Comparison of ENCODE assay signal across 1 cellular context in genomic region chr3:12484198-12484982, GRCh38.
TF ChIP-seq lines count a peak whose summit lies in the region.

TSEN2 (plus strand) TSS chr3:12484480; CDS start chr3:12489801, 5,321 bp downstream.

TF ChIP-seq in GM12878, 131 proteins besides CTCF, POLR2A, EP300 and RAD21 (continued from another document and continues in another):
- TF ChIP-seq, protein P1, sequence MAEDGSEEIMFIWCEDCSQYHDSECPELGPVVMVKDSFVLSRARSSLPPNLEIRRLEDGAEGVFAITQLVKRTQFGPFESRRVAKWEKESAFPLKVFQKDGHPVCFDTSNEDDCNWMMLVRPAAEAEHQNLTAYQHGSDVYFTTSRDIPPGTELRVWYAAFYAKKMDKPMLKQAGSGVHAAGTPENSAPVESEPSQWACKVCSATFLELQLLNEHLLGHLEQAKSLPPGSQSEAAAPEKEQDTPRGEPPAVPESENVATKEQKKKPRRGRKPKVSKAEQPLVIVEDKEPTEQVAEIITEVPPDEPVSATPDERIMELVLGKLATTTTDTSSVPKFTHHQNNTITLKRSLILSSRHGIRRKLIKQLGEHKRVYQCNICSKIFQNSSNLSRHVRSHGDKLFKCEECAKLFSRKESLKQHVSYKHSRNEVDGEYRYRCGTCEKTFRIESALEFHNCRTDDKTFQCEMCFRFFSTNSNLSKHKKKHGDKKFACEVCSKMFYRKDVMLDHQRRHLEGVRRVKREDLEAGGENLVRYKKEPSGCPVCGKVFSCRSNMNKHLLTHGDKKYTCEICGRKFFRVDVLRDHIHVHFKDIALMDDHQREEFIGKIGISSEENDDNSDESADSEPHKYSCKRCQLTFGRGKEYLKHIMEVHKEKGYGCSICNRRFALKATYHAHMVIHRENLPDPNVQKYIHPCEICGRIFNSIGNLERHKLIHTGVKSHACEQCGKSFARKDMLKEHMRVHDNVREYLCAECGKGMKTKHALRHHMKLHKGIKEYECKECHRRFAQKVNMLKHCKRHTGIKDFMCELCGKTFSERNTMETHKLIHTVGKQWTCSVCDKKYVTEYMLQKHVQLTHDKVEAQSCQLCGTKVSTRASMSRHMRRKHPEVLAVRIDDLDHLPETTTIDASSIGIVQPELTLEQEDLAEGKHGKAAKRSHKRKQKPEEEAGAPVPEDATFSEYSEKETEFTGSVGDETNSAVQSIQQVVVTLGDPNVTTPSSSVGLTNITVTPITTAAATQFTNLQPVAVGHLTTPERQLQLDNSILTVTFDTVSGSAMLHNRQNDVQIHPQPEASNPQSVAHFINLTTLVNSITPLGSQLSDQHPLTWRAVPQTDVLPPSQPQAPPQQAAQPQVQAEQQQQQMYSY (CRISPR knock-in tag; IDR thresholded peaks at IDR 0.05), result no peak
- no peak for TF ChIP-seq CBX3 (IDR thresholded peaks at IDR 0.05; ENCODE audit: borderline replicate concordance, low read depth)
- TF ChIP-seq TARDBP (IDR thresholded peaks at IDR 0.05; ENCODE audit: borderline replicate concordance), result 0 out of 2 replicates have a peak, but pooled peaks have one; percentile 51
- TF ChIP-seq TAF1 (IDR thresholded peaks at IDR 0.05; ENCODE audit: borderline replicate concordance, low read depth, low read length), result peak; percentile 74; the same call in 1 of the 2 replicates
- peak; percentile 76 for TF ChIP-seq SIN3A (IDR thresholded peaks at IDR 0.05; ENCODE audit: low read depth, low read length)
- TF ChIP-seq ATF7 (IDR thresholded peaks at IDR 0.05; ENCODE audit: low read depth), result no peak
- TF ChIP-seq ZNF622 (IDR thresholded peaks at IDR 0.05), result no peak
- no peak for TF ChIP-seq CHD4 (IDR thresholded peaks at IDR 0.05)
- TF ChIP-seq ZNF217 (IDR thresholded peaks at IDR 0.05), result no peak
- TF ChIP-seq DPF2 (IDR thresholded peaks at IDR 0.05), result no peak
- TF ChIP-seq MAX (IDR thresholded peaks at IDR 0.05; ENCODE audit: low read depth, low read length), result peak; percentile 24; the same call in 1 of the 2 replicates
- no peak for TF ChIP-seq MYB (IDR thresholded peaks at IDR 0.05; ENCODE audit: borderline replicate concordance, low read depth, low read length)
- no peak; the same call in 1 of the 2 replicates for TF ChIP-seq ZBTB40 (IDR thresholded peaks at IDR 0.05; ENCODE audit: borderline replicate concordance)
- TF ChIP-seq CHD2 (IDR thresholded peaks at IDR 0.05; ENCODE audit: borderline replicate concordance, low read depth, low read length), result peak; percentile 57; the same call in 1 of the 2 replicates
- peak; percentile 89; the same call in 1 of the 2 replicates for TF ChIP-seq RAD51 (IDR thresholded peaks at IDR 0.05)
- TF ChIP-seq, protein P2, sequence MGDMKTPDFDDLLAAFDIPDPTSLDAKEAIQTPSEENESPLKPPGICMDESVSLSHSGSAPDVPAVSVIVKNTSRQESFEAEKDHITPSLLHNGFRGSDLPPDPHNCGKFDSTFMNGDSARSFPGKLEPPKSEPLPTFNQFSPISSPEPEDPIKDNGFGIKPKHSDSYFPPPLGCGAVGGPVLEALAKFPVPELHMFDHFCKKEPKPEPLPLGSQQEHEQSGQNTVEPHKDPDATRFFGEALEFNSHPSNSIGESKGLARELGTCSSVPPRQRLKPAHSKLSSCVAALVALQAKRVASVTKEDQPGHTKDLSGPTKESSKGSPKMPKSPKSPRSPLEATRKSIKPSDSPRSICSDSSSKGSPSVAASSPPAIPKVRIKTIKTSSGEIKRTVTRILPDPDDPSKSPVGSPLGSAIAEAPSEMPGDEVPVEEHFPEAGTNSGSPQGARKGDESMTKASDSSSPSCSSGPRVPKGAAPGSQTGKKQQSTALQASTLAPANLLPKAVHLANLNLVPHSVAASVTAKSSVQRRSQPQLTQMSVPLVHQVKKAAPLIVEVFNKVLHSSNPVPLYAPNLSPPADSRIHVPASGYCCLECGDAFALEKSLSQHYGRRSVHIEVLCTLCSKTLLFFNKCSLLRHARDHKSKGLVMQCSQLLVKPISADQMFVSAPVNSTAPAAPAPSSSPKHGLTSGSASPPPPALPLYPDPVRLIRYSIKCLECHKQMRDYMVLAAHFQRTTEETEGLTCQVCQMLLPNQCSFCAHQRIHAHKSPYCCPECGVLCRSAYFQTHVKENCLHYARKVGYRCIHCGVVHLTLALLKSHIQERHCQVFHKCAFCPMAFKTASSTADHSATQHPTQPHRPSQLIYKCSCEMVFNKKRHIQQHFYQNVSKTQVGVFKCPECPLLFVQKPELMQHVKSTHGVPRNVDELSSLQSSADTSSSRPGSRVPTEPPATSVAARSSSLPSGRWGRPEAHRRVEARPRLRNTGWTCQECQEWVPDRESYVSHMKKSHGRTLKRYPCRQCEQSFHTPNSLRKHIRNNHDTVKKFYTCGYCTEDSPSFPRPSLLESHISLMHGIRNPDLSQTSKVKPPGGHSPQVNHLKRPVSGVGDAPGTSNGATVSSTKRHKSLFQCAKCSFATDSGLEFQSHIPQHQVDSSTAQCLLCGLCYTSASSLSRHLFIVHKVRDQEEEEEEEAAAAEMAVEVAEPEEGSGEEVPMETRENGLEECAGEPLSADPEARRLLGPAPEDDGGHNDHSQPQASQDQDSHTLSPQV (IDR thresholded peaks at IDR 0.05), result no peak
- TF ChIP-seq IKZF2 (IDR thresholded peaks at IDR 0.05), result no peak
- TF ChIP-seq SREBF2 (IDR thresholded peaks at IDR 0.05; ENCODE audit: low read length), result no peak
- TF ChIP-seq YBX1 (IDR thresholded peaks at IDR 0.05), result no peak
- no peak for TF ChIP-seq KDM1A (IDR thresholded peaks at IDR 0.05; ENCODE audit: borderline replicate concordance)
- TF ChIP-seq EZH2 (IDR thresholded peaks at IDR 0.05; ENCODE audit: borderline replicate concordance, control insufficient read depth, low read depth, low read length), result no peak
- TF ChIP-seq RB1 (IDR thresholded peaks at IDR 0.05; ENCODE audit: borderline replicate concordance), result no peak
- TF ChIP-seq ZBTB33 (IDR thresholded peaks at IDR 0.05), result no peak
- TF ChIP-seq NFYA (IDR thresholded peaks at IDR 0.05; ENCODE audit: borderline replicate concordance, low read depth, low read length), result no peak
- TF ChIP-seq FOXM1 (IDR thresholded peaks at IDR 0.05; ENCODE audit: low read depth, low read length), result no peak; the same call in 1 of the 2 replicates
- TF ChIP-seq GATAD2B (conservative IDR thresholded peaks at IDR 0.05; ENCODE audit: low read depth), result peak; percentile 40
- peak in 1 of 2 experiments; percentile 23; a peak in 1 of 3 replicates for TF ChIP-seq EGR1 (IDR thresholded peaks at IDR 0.05; ENCODE audit: borderline replicate concordance in 1 of 2, low read depth in 2 of 2, low read length in 2 of 2)
- no peak for TF ChIP-seq SP1 (IDR thresholded peaks at IDR 0.05; ENCODE audit: low read depth, low read length)
- TF ChIP-seq FOXK2 (IDR thresholded peaks at IDR 0.05), result no peak
- peak; percentile 36; the same call in 1 of the 2 replicates for TF ChIP-seq SMAD5 (IDR thresholded peaks at IDR 0.05; ENCODE audit: low read depth)
- TF ChIP-seq ZNF274 (IDR thresholded peaks at IDR 0.05; ENCODE audit: insufficient read depth, insufficient read length), result no peak
- peak; percentile 97 for TF ChIP-seq NRF1 (conservative IDR thresholded peaks at IDR 0.05; ENCODE audit: low read depth, low read length)
- TF ChIP-seq IKZF1 (conservative IDR thresholded peaks at IDR 0.05), result peak; percentile 98
- no peak for TF ChIP-seq ESRRA (IDR thresholded peaks at IDR 0.05; ENCODE audit: low read length)
- TF ChIP-seq ZNF384 (IDR thresholded peaks at IDR 0.05; ENCODE audit: borderline replicate concordance, low read depth, low read length), result no peak
- no peak for TF ChIP-seq NBN (IDR thresholded peaks at IDR 0.05)
- TF ChIP-seq ZBTB4 (CRISPR knock-in tag; IDR thresholded peaks at IDR 0.05), result 0 out of 2 replicates have a peak, but pooled peaks have one; percentile 46
- TF ChIP-seq, protein P3, sequence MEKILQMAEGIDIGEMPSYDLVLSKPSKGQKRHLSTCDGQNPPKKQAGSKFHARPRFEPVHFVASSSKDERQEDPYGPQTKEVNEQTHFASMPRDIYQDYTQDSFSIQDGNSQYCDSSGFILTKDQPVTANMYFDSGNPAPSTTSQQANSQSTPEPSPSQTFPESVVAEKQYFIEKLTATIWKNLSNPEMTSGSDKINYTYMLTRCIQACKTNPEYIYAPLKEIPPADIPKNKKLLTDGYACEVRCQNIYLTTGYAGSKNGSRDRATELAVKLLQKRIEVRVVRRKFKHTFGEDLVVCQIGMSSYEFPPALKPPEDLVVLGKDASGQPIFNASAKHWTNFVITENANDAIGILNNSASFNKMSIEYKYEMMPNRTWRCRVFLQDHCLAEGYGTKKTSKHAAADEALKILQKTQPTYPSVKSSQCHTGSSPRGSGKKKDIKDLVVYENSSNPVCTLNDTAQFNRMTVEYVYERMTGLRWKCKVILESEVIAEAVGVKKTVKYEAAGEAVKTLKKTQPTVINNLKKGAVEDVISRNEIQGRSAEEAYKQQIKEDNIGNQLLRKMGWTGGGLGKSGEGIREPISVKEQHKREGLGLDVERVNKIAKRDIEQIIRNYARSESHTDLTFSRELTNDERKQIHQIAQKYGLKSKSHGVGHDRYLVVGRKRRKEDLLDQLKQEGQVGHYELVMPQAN (conservative IDR thresholded peaks at IDR 0.05), result peak; percentile 88
- no peak for TF ChIP-seq POLR2AphosphoS2 (IDR thresholded peaks at IDR 0.05; ENCODE audit: low read depth, low read length)
- TF ChIP-seq CHD1 (IDR thresholded peaks at IDR 0.05; ENCODE audit: low read depth, low read length), result no peak
- TF ChIP-seq RELA (IDR thresholded peaks at IDR 0.05; ENCODE audit: borderline replicate concordance, partially characterized antibody), result no peak
- peak; percentile 60 for TF ChIP-seq HCFC1 (IDR thresholded peaks at IDR 0.05; ENCODE audit: low read length)
- peak; percentile 29; the same call in 1 of the 2 replicates for TF ChIP-seq USF2 (IDR thresholded peaks at IDR 0.05; ENCODE audit: borderline replicate concordance, low read depth, low read length)
- TF ChIP-seq NFXL1 (IDR thresholded peaks at IDR 0.05; ENCODE audit: borderline replicate concordance), result no peak
